11 cellular contexts compared by ENCODE assay signal in genomic region chr14:100653409-100653808, GRCh38.
DNase-seq lines count a peak whose midpoint lies in the region; ATAC-seq and TF ChIP-seq lines count a peak whose summit lies in the region.
"Had no signal": no experiment of that assay in that cellular context is flagged by ENCODE, and none has a peak within 500 bp of the region (broad histone marks: within the 10 kb centered on the region; RNA-seq: fewer than 3 reads in every experiment).

No MANE protein-coding gene starts in this region.

- H3K27me3 ChIP-seq in OCI-LY1 (ENCODE audit: insufficient read depth, low read length) (no peaks in the 10 kb centered on the region), mammary epithelial cell (ENCODE audit: insufficient read depth, low read length) (no peaks in the 10 kb centered on the region)
- H3K27me3 ChIP-seq: pancreas had no signal

- peaks cover 11% of the 10 kb centered on the region for H3K4me1 ChIP-seq in OCI-LY1 (ENCODE audit: insufficient read depth, low read length, severe bottlenecking)
- H3K4me1 ChIP-seq in mammary epithelial cell (ENCODE audit: insufficient read depth, low read length) = peaks cover 5% of the 10 kb centered on the region

- H3K27me3 Mint-ChIP-seq in osteocyte (ENCODE audit: unreplicated experiment) = peaks cover 18% of the 10 kb centered on the region

- no peak overlapping the region for H3K27ac ChIP-seq in OCI-LY1 (ENCODE audit: low read depth, low read length, poor library complexity, severe bottlenecking)
- H3K27ac ChIP-seq in mammary epithelial cell (ENCODE audit: insufficient read depth, low read depth, low read length) = no peak overlapping the region
- H3K27ac ChIP-seq: pancreas had no signal

- BruUV-seq in mammary epithelial cell (replicated peaks; lab: Mats Ljungman, UMichigan) = no TSS peak

- no peaks in the 10 kb centered on the region for H4K20me1 ChIP-seq in OCI-LY1 (ENCODE audit: insufficient read depth, low read length)
- H4K20me1 ChIP-seq in mammary epithelial cell (ENCODE audit: insufficient read depth, low read length) = no peaks in the 10 kb centered on the region

- H3K36me3 ChIP-seq in OCI-LY1 (ENCODE audit: insufficient read depth, low read length) (no peaks in the 10 kb centered on the region), mammary epithelial cell (ENCODE audit: insufficient read depth, low read length) (no peaks in the 10 kb centered on the region)
- H3K36me3 ChIP-seq: pancreas had no signal

- no peaks in the 10 kb centered on the region for H3K79me2 ChIP-seq in OCI-LY1 (ENCODE audit: insufficient read depth, low read length)
- no peaks in the 10 kb centered on the region for H3K79me2 ChIP-seq in mammary epithelial cell (ENCODE audit: insufficient read depth, low read length)

- no peak overlapping the region for H3K27ac Mint-ChIP-seq in osteocyte (ENCODE audit: unreplicated experiment)

- no peak overlapping the region for H3K4me3 ChIP-seq in OCI-LY1 (ENCODE audit: low read depth, low read length, poor library complexity, severe bottlenecking)
- no peak overlapping the region for H3K4me3 ChIP-seq in mammary epithelial cell (replicated peaks in 1 of 3; ENCODE audit: insufficient read depth in 1 of 3, low read depth in 2 of 3, low read length in 3 of 3)
- H3K4me3 ChIP-seq: pancreas had no signal

- ATAC-seq in HG03571 (IDR thresholded peaks at IDR 0.05; ENCODE audit: unreplicated experiment) (no peak), HG03354 (IDR thresholded peaks at IDR 0.05; ENCODE audit: poor library complexity, severe bottlenecking, unreplicated experiment) (no peak)
- ATAC-seq: pancreas had no signal

- no peaks in the 10 kb centered on the region for H3K9me3 ChIP-seq in OCI-LY1 (ENCODE audit: low read length)
- H3K9me3 ChIP-seq in mammary epithelial cell (replicated peaks; ENCODE audit: insufficient read depth, low read length) = no peaks in the 10 kb centered on the region
- H3K9me3 ChIP-seq: pancreas had no signal

- WGBS in mammary epithelial cell (ENCODE audit: low coverage, missing lambda C conversion rate) = 73% methylated on average over 8 of the region's 15 CpGs

- in situ Hi-C loops in mammary epithelial cell (cut with MboI; ENCODE audit: low sequenced_read_pairs in 2 of 2) = loop anchor here (5.0 to 25.0 kb wide), 2 partner anchors 266 to 984 kb away; no protein-coding TSS in a partner anchor

- H3K36me3 Mint-ChIP-seq in osteocyte (ENCODE audit: unreplicated experiment) = no peaks in the 10 kb centered on the region

- H3K4me1 Mint-ChIP-seq in osteocyte (ENCODE audit: unreplicated experiment) = no peaks in the 10 kb centered on the region

- H3K4me2 ChIP-seq in OCI-LY1 (ENCODE audit: low read length) (no peak overlapping the region), mammary epithelial cell (ENCODE audit: insufficient read depth, low read depth, low read length) (no peak overlapping the region)

- no peaks in the 10 kb centered on the region for H3K9me2 ChIP-seq in OCI-LY1 (ENCODE audit: low read depth, low read length)

- H3F3A ChIP-seq in OCI-LY1 (ENCODE audit: insufficient read depth, low read length) = no peaks in the 10 kb centered on the region

- CTCF ChIA-PET in mammary epithelial cell (lab: Charles Lee; ENCODE audit: low non-redundant PET) = interaction anchor here (0.7 to 1.1 kb wide), 3 partner anchors 182 to 268 kb away, joined by 3 to 6 read pairs (median 3); no protein-coding TSS in a partner anchor

- intact Hi-C loops in mammary epithelial cell (cut with micrococcal nuclease) = loop anchor here (10.0 kb wide), 1 partner anchor 1011 kb away; no protein-coding TSS in a partner anchor

- dilution Hi-C loops in mammary epithelial cell (cut with HindIII; ENCODE audit: low sequenced_read_pairs) = loop anchor here (5.0 kb wide), 2 partner anchors 179 to 266 kb away; no protein-coding TSS in a partner anchor

- peak; percentile 58 for DNase-seq in D341Med (ENCODE audit: low spot score)
- DNase-seq in mammary epithelial cell = no peak
- DNase-seq in osteocyte (ENCODE audit: extremely low spot score, unreplicated experiment) = no peak
- no peak for DNase-seq in mucosa of gallbladder (ENCODE audit: low spot score)
- no peak for DNase-seq in NCI-H2171 treated with DMSO at 0.1 percent for 48 hours (lab: John Stamatoyannopoulos, UW)
- DNase-seq: aorta, NCI-H345 had no signal

- no peak overlapping the region for H3K4me3 Mint-ChIP-seq in osteocyte (ENCODE audit: unreplicated experiment)

- H3K9ac ChIP-seq in OCI-LY1 (ENCODE audit: low read length) (no peak overlapping the region), mammary epithelial cell (ENCODE audit: insufficient read depth, low read length) (no peak overlapping the region)

- H2AFZ ChIP-seq in OCI-LY1 (ENCODE audit: low read length) (no peak overlapping the region), mammary epithelial cell (ENCODE audit: low read depth, low read length) (no peak overlapping the region)

- H3K9me3 Mint-ChIP-seq in osteocyte (ENCODE audit: unreplicated experiment) = no peaks in the 10 kb centered on the region

- TF ChIP-seq CTCF in OCI-LY1 (IDR thresholded peaks at IDR 0.05; ENCODE audit: low read length) (peak; percentile 82), mammary epithelial cell (conservative IDR thresholded peaks at IDR 0.05 in 1 of 2, IDR thresholded peaks at IDR 0.05 in 1 of 2; ENCODE audit: extremely low read depth in 1 of 2, insufficient read depth in 1 of 2, low read depth in 1 of 2, low read length in 2 of 2) (peak; percentile 39 to 47), osteocyte (IDR thresholded peaks at IDR 0.05) (peak; percentile 45)
